In the genomic region with DNA sequence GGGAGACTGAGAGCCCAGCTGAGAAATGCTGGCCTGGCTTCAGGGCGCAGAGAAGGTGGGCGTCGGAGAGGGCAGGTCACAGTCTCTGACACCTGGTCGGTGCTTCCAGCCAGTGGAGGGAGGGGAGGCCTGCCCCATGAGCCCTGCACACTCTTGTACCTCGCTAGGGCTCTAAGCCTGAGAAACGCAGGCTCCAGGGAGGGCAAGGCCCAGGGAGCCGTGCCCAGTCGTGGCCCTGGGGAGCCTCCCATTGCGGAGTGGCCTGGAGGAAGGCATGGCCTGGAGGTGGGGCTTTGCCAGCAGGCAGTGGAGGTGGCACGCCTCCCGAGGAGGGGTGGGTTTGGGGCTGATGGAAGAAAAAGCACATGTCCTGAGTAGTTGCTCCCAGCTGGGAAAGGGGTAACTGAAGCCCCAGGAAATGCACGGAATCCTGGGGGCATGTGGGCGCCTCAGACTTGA, we compare ENCODE assay signal across 14 cellular contexts. TPM values are rescaled to one million over a fixed set of nuclear protein-coding genes. Genes with fewer than 3 reads are reported as not detected.
DNase-seq lines count a peak whose midpoint lies in the region; ATAC-seq and TF ChIP-seq lines count a peak whose summit lies in the region.
"Had no signal": no experiment of that assay in that cellular context is flagged by ENCODE, and none has a peak within 500 bp of the region (broad histone marks: within the 10 kb centered on the region; RNA-seq: fewer than 3 reads in every experiment).

No MANE protein-coding gene starts in this region.

- peaks cover 21% of the 10 kb centered on the region for H3K4me1 Mint-ChIP-seq in MCF 10A (ENCODE audit: insufficient read depth, unreplicated experiment)
- peaks cover 6% of the 10 kb centered on the region for H3K4me1 Mint-ChIP-seq in activated naive CD8-positive, alpha-beta T cell treated with anti-CD3 and anti-CD28 coated beads for 36 hours

- no peak for TF ChIP-seq CTCF in MCF 10A (IDR thresholded peaks at IDR 0.05; ENCODE audit: unreplicated experiment)

- CTCF ChIA-PET in MCF 10A (lab: Yijun Ruan, JAX): no interaction called here

- POLR2A ChIA-PET in MCF 10A (lab: Yijun Ruan, JAX): interaction anchor here (0.7 to 4.3 kb wide), 5 partner anchors 38 to 483 kb away, joined by 3 to 22 read pairs (median 4); partner anchors contain the start of genes MTERF4 and PASK

- H3K36me3 Mint-ChIP-seq in MCF 10A (ENCODE audit: insufficient read depth, unreplicated experiment): peaks cover 18% of the 10 kb centered on the region
- no peaks in the 10 kb centered on the region for H3K36me3 Mint-ChIP-seq in activated naive CD8-positive, alpha-beta T cell treated with anti-CD3 and anti-CD28 coated beads for 36 hours

- no peaks in the 10 kb centered on the region for H3K9me3 ChIP-seq in iPS-18c (ENCODE audit: control insufficient read depth, insufficient read depth, low read length)

- peak overlapping the region; percentile 49 for H3K27ac Mint-ChIP-seq in MCF 10A (ENCODE audit: low read depth, unreplicated experiment)
- H3K27ac Mint-ChIP-seq in activated naive CD8-positive, alpha-beta T cell treated with anti-CD3 and anti-CD28 coated beads for 36 hours: no peak overlapping the region
- H3K27ac Mint-ChIP-seq: activated T-helper 2 cell treated with anti-CD3 and anti-CD28 coated beads, Interferon-gamma antibody, Interleukin-2, Interleukin-4, amounts not matched to agents 10 μg/mL and 5 μg/mL and 100 μg/mL, durations not matched to agents 14 hours and 24 hours and 36 hours; progenitor cell of endocrine pancreas had no signal

- BruUV-seq in MCF 10A (replicated peaks; lab: Mats Ljungman, UMichigan): no TSS peak

- peak; percentile 7 for DNase-seq in GM03348 (ENCODE audit: low spot score)
- DNase-seq in MCF 10A (ENCODE audit: unreplicated experiment): peak; percentile 28
- no peak for DNase-seq in sciatic nerve (ENCODE audit: low spot score)
- DNase-seq in activated naive CD8-positive, alpha-beta T cell treated with anti-CD3 and anti-CD28 coated beads for 36 hours: no peak
- DNase-seq in epidermal melanocyte (ENCODE audit: insufficient read length, low spot score): no peak
- DNase-seq: activated CD4-positive, alpha-beta T cell treated with anti-CD3 and anti-CD28 coated beads, Interleukin-2, amount 50 U/mL, for 48 hours; AML-193; DMS 273 treated with DMSO at 0.1 percent for 48 hours; NCI-H1694; stimulated activated naive CD8-positive, alpha-beta T cell treated with anti-CD3 and anti-CD28 coated beads, Interleukin-15, Interleukin-2, amounts not matched to agents 100 U/mL and 50 U/mL, for 24 hours had no signal

- no peaks in the 10 kb centered on the region for H3K9me3 Mint-ChIP-seq in MCF 10A (ENCODE audit: unreplicated experiment)
- no peaks in the 10 kb centered on the region for H3K9me3 Mint-ChIP-seq in activated naive CD8-positive, alpha-beta T cell treated with anti-CD3 and anti-CD28 coated beads for 36 hours
- H3K9me3 Mint-ChIP-seq: activated T-helper 2 cell treated with anti-CD3 and anti-CD28 coated beads, Interferon-gamma antibody, Interleukin-2, Interleukin-4, amounts not matched to agents 10 μg/mL and 5 μg/mL and 100 μg/mL, durations not matched to agents 14 hours and 24 hours and 36 hours had no signal

- H3K27me3 Mint-ChIP-seq in MCF 10A (ENCODE audit: insufficient read depth, unreplicated experiment): no peaks in the 10 kb centered on the region
- H3K27me3 Mint-ChIP-seq in activated naive CD8-positive, alpha-beta T cell treated with anti-CD3 and anti-CD28 coated beads for 36 hours: no peaks in the 10 kb centered on the region

- ATAC-seq in sciatic nerve (peak; percentile 16), HG03025 (IDR thresholded peaks at IDR 0.05; ENCODE audit: low FRiP score, unreplicated experiment) (no peak)

- H3K4me3 ChIP-seq in iPS-18c (ENCODE audit: insufficient read depth, low read depth, low read length): 0 out of 2 replicates have a peak overlapping the region, but pooled peaks have one; percentile 15

- peak overlapping the region; percentile 74 for H3K4me3 Mint-ChIP-seq in MCF 10A (ENCODE audit: unreplicated experiment)
- no peak overlapping the region for H3K4me3 Mint-ChIP-seq in activated naive CD8-positive, alpha-beta T cell treated with anti-CD3 and anti-CD28 coated beads for 36 hours

- intact Hi-C loops in MCF 10A (cut with micrococcal nuclease) (loop anchor here (5.0 kb wide), 1 partner anchor 151 kb away; no protein-coding TSS in a partner anchor), sciatic nerve (cut with DNase I) (no loop called here)

RNA-seq across cellular contexts. Expression of gene MTERF4, which starts 39.0 kb away (rescaled TPM):
- total RNA-seq in MCF 10A (2022) (29.9 and 34.3 TPM in 2 replicates), sciatic nerve (33.5 TPM)
- 10 to 100 TPM; 34.5 to 35.6 TPM for total RNA-seq in activated naive CD8-positive, alpha-beta T cell treated with anti-CD3 and anti-CD28 coated beads for 36 hours

Comparison
In these comparisons a context has a peak if more than half of its experiments do, and no peak if none do; other contexts are left out.
1. DNase-seq: peak in GM03348 (single experiment) and MCF 10A (single experiment); none in sciatic nerve (single experiment), activated naive CD8-positive, alpha-beta T cell treated with anti-CD3 and anti-CD28 coated beads for 36 hours (single experiment) and epidermal melanocyte (single experiment).